18 cellular contexts compared by ENCODE assay signal in the genomic region with DNA sequence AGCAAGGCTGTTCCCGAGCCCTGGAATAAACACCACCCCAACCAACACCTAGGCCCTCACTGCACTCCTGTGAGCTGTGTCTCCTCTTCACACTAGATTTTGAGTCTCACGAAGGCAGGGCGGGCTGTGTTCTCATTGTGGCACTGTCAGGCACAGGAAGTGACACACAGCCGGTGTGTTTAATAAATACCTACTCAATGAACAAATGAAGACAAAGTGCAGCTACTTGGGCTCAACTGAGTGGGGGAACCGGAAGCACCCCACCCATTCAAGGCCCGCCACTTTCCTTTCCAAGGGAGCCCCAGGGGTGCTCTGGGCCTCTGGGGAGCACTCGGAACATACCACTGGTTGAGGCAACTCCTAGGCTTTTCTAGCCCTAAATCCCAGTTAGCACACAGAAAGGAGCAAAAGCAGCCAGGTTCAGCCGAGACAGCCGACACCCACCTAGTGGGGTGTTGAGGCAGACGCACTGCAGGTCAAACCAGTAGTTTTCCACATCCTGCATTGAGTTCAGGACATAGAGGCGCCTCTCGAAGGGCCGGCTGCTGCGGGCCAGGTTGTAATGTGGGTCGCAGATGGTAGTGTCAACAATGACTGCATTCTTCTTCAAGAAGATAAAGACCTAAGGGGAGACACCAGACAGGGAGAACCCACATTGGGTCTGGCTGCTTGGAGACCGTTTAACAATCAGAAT. TPM values are rescaled to one million over a fixed set of nuclear protein-coding genes. Genes with fewer than 3 reads are reported as not detected.
DNase-seq lines count a peak whose midpoint lies in the region; ATAC-seq, FAIRE-seq and TF ChIP-seq lines count a peak whose summit lies in the region.
"Had no signal": no experiment of that assay in that cellular context is flagged by ENCODE, and none has a peak within 500 bp of the region (broad histone marks: within the 10 kb centered on the region; RNA-seq: fewer than 3 reads in every experiment).

No MANE protein-coding gene starts in this region.

- peaks cover 100% of the 10 kb centered on the region for H3K36me3 ChIP-seq in lower lobe of right lung
- H3K36me3 ChIP-seq in pancreas = peaks cover 0 to 84% (median 55%) of the 10 kb centered on the region in 3 donors

- peak overlapping the region; percentile 32 for H3K27ac Mint-ChIP-seq in activated naive CD8-positive, alpha-beta T cell treated with anti-CD3 and anti-CD28 coated beads, Interleukin-2, amount 50 U/mL, for 24 hours
- H3K27ac Mint-ChIP-seq in activated naive CD8-positive, alpha-beta T cell treated with anti-CD3 and anti-CD28 coated beads for 36 hours = no peak overlapping the region
- no peak overlapping the region for H3K27ac Mint-ChIP-seq in stimulated activated memory B cell treated with anti-CD40 and anti-IgM and Interleukin-4, amounts not matched to agents 10 μg/mL and 1 μg/mL and 100 μg/mL, for 72 hours

- H3K4me1 Mint-ChIP-seq in activated naive CD8-positive, alpha-beta T cell treated with anti-CD3 and anti-CD28 coated beads, Interleukin-2, amount 50 U/mL, for 24 hours = no peaks in the 10 kb centered on the region
- no peaks in the 10 kb centered on the region for H3K4me1 Mint-ChIP-seq in activated naive CD8-positive, alpha-beta T cell treated with anti-CD3 and anti-CD28 coated beads for 36 hours
- no peaks in the 10 kb centered on the region for H3K4me1 Mint-ChIP-seq in stimulated activated memory B cell treated with anti-CD40 and anti-IgM and Interleukin-4, amounts not matched to agents 10 μg/mL and 1 μg/mL and 100 μg/mL, for 72 hours
- H3K4me1 Mint-ChIP-seq: naive B cell had no signal

- no peaks in the 10 kb centered on the region for H3K9me3 ChIP-seq in lower lobe of right lung
- no peaks in the 10 kb centered on the region for H3K9me3 ChIP-seq in pancreas
- H3K9me3 ChIP-seq: tibial nerve had no signal

- ATAC-seq in activated naive CD8-positive, alpha-beta T cell treated with anti-CD3 and anti-CD28 coated beads, Interleukin-2, amount 50 U/mL, for 24 hours = no peak
- ATAC-seq in lower lobe of right lung (peak; percentile 17 to 47), pancreas (no peak)
- ATAC-seq in stimulated activated memory B cell treated with anti-CD40 and anti-IgM and Interleukin-4, amounts not matched to agents 10 μg/mL and 1 μg/mL and 100 μg/mL, for 72 hours = no peak

- H3K9me3 Mint-ChIP-seq in activated naive CD8-positive, alpha-beta T cell treated with anti-CD3 and anti-CD28 coated beads, Interleukin-2, amount 50 U/mL, for 24 hours = no peaks in the 10 kb centered on the region
- H3K9me3 Mint-ChIP-seq in activated naive CD8-positive, alpha-beta T cell treated with anti-CD3 and anti-CD28 coated beads for 36 hours = no peaks in the 10 kb centered on the region
- H3K9me3 Mint-ChIP-seq in stimulated activated memory B cell treated with anti-CD40 and anti-IgM and Interleukin-4, amounts not matched to agents 10 μg/mL and 1 μg/mL and 100 μg/mL, for 72 hours = no peaks in the 10 kb centered on the region
- H3K9me3 Mint-ChIP-seq: naive B cell had no signal

- intact Hi-C loops in dorsolateral prefrontal cortex (cut with DNase I) = no loop called here
- intact Hi-C loops in lower lobe of right lung (cut with DNase I) = no loop called here
- intact Hi-C loops in pancreas (cut with DNase I) = no loop called here

- WGBS in pancreas, 2 donors = 86% methylated on average over 16 of the region's 16 CpGs

- H3K4me3 ChIP-seq in dorsolateral prefrontal cortex = no peak overlapping the region
- no peak overlapping the region for H3K4me3 ChIP-seq in lower lobe of right lung
- H3K4me3 ChIP-seq in pancreas = no peak overlapping the region
- H3K4me3 ChIP-seq: lung, tibial nerve had no signal

- no peak for TF ChIP-seq CTCF in dorsolateral prefrontal cortex (IDR thresholded peaks at IDR 0.05 in 54 of 56, conservative IDR thresholded peaks at IDR 0.05 in 2 of 56; ENCODE audit: low read depth in 1 of 56, partially characterized antibody in 56 of 56)
- TF ChIP-seq CTCF in lower lobe of right lung (IDR thresholded peaks at IDR 0.05) = no peak
- no peak for TF ChIP-seq CTCF in pancreas (IDR thresholded peaks at IDR 0.05)

- peaks cover 41% of the 10 kb centered on the region for H3K36me3 Mint-ChIP-seq in activated naive CD8-positive, alpha-beta T cell treated with anti-CD3 and anti-CD28 coated beads, Interleukin-2, amount 50 U/mL, for 24 hours (ENCODE audit: low read depth)
- peaks cover 22% of the 10 kb centered on the region for H3K36me3 Mint-ChIP-seq in activated naive CD8-positive, alpha-beta T cell treated with anti-CD3 and anti-CD28 coated beads for 36 hours
- peaks cover 79% of the 10 kb centered on the region for H3K36me3 Mint-ChIP-seq in stimulated activated memory B cell treated with anti-CD40 and anti-IgM and Interleukin-4, amounts not matched to agents 10 μg/mL and 1 μg/mL and 100 μg/mL, for 72 hours

- H3K27me3 ChIP-seq in dorsolateral prefrontal cortex (no peaks in the 10 kb centered on the region), lower lobe of right lung (ENCODE audit: low read depth) (no peaks in the 10 kb centered on the region), pancreas (no peaks in the 10 kb centered on the region)
- H3K27me3 ChIP-seq: tibial nerve had no signal

- H3K27ac ChIP-seq in dorsolateral prefrontal cortex (peak overlapping the region in 33 of 59 donors; percentile 2 to 76 (median 40)), lower lobe of right lung (peak overlapping the region; percentile 71), temporal lobe (ENCODE audit: low read depth, low read length) (peak overlapping the region; percentile 34), pancreas (no peak overlapping the region)
- H3K27ac ChIP-seq: C4-2B, tibial nerve had no signal

- FAIRE-seq in pancreas (lab: Jason Lieb, UNC) (no peak), HTR-8/SVneo (lab: Jason Lieb, UNC) (no peak)
- FAIRE-seq: A204.1, GM12891 had no signal

- no peak overlapping the region for H3K4me3 Mint-ChIP-seq in activated naive CD8-positive, alpha-beta T cell treated with anti-CD3 and anti-CD28 coated beads, Interleukin-2, amount 50 U/mL, for 24 hours
- no peak overlapping the region for H3K4me3 Mint-ChIP-seq in activated naive CD8-positive, alpha-beta T cell treated with anti-CD3 and anti-CD28 coated beads for 36 hours
- no peak overlapping the region for H3K4me3 Mint-ChIP-seq in stimulated activated memory B cell treated with anti-CD40 and anti-IgM and Interleukin-4, amounts not matched to agents 10 μg/mL and 1 μg/mL and 100 μg/mL, for 72 hours
- H3K4me3 Mint-ChIP-seq: naive B cell had no signal

- H3K27me3 Mint-ChIP-seq in activated naive CD8-positive, alpha-beta T cell treated with anti-CD3 and anti-CD28 coated beads, Interleukin-2, amount 50 U/mL, for 24 hours = no peaks in the 10 kb centered on the region
- no peaks in the 10 kb centered on the region for H3K27me3 Mint-ChIP-seq in activated naive CD8-positive, alpha-beta T cell treated with anti-CD3 and anti-CD28 coated beads for 36 hours
- H3K27me3 Mint-ChIP-seq in stimulated activated memory B cell treated with anti-CD40 and anti-IgM and Interleukin-4, amounts not matched to agents 10 μg/mL and 1 μg/mL and 100 μg/mL, for 72 hours = no peaks in the 10 kb centered on the region
- H3K27me3 Mint-ChIP-seq: naive B cell had no signal

- no peak for DNase-seq in activated naive CD8-positive, alpha-beta T cell treated with anti-CD3 and anti-CD28 coated beads, Interleukin-2, amount 50 U/mL, for 24 hours
- DNase-seq in activated naive CD8-positive, alpha-beta T cell treated with anti-CD3 and anti-CD28 coated beads for 36 hours = no peak
- no peak for DNase-seq in dorsolateral prefrontal cortex
- no peak for DNase-seq in lower lobe of right lung
- DNase-seq in pancreas = no peak
- no peak for DNase-seq in HTR-8/SVneo (ENCODE audit: insufficient read length, low spot score)
- DNase-seq: activated CD4-positive, alpha-beta T cell treated with anti-CD3 and anti-CD28 coated beads for 4 hours; activated naive CD4-positive, alpha-beta T cell treated with Interleukin-2 at 50 U/mL for 16 hours; cortex of kidney; naive B cell; stimulated activated CD4-positive, alpha-beta T cell treated with anti-CD3 and anti-CD28 coated beads, Interleukin-12 subunit alpha, Interleukin-12 subunit beta, amount 100 ng/mL, for 4 hours had no signal

- no peaks in the 10 kb centered on the region for H3K4me1 ChIP-seq in lower lobe of right lung
- no peaks in the 10 kb centered on the region for H3K4me1 ChIP-seq in pancreas

RNA-seq across cellular contexts. Expression of a gene that starts 57.7 kb away (rescaled TPM):
- total RNA-seq in activated naive CD8-positive, alpha-beta T cell treated with anti-CD3 and anti-CD28 coated beads for 36 hours = 10 to 100 TPM; 49.7 to 52.0 TPM
- total RNA-seq in dorsolateral prefrontal cortex (100 to 1,000 TPM in 78 of 120 experiments, 10 to 100 TPM in 42; 73.8 to 145 (median 105) TPM), lower lobe of right lung (57.1 TPM), temporal lobe (76.0 TPM), pancreas (10 to 100 TPM; 31.5 to 52.0 (median 40.1) TPM)
- 100 to 1,000 TPM in 1 of 2 donors, 10 to 100 TPM in 1; 98.3 to 113 TPM for polyA plus RNA-seq in pancreas

RNA-seq across cellular contexts. Expression of a gene that starts 57.9 kb away (rescaled TPM):
- total RNA-seq in activated naive CD8-positive, alpha-beta T cell treated with anti-CD3 and anti-CD28 coated beads for 36 hours = 10 to 100 TPM; 10.1 to 10.9 TPM
- total RNA-seq in dorsolateral prefrontal cortex = 10 to 100 TPM; 21.9 to 55.1 (median 35.8) TPM
- total RNA-seq in lower lobe of right lung = 32.9 TPM
- total RNA-seq in temporal lobe = 13.8 TPM
- 10 to 100 TPM; 14.3 to 26.7 (median 16.1) TPM for total RNA-seq in pancreas
- 10 to 100 TPM; 10.8 to 20.1 TPM for polyA plus RNA-seq in pancreas

Comparison
In these comparisons a context has a peak if more than half of its experiments do, and no peak if none do; other contexts are left out.
1. ATAC-seq: peak in lower lobe of right lung (2 of 2); none in activated naive CD8-positive, alpha-beta T cell treated with anti-CD3 and anti-CD28 coated beads, Interleukin-2, amount 50 U/mL, for 24 hours (single experiment), pancreas (0 of 4) and stimulated activated memory B cell treated with anti-CD40 and anti-IgM and Interleukin-4, amounts not matched to agents 10 μg/mL and 1 μg/mL and 100 μg/mL, for 72 hours (single experiment).
2. H3K27ac ChIP-seq: peak in dorsolateral prefrontal cortex (33 of 59), lower lobe of right lung (single experiment) and temporal lobe (single experiment); none in pancreas (0 of 4).